12 cellular contexts compared by ENCODE assay signal in the genomic region with DNA sequence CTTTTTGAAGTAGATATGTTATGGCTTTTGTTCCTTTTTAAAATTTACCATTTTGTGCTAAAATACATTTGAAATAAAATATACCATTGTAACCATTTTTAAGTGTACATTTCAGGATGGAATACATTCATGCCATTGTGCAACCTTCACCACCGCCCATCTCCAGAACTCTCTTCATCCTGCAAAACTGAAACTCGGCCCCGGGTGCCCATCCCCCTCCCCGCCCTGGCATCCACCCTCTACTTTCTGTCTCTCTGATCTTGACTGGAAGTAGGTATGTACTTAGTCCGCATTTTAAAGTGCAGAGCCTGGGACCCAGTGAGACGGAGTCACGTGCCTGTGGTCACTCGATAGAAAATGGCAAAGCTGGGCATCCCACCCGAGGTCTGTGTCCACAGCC. TPM values are rescaled to one million over a fixed set of nuclear protein-coding genes. Genes with fewer than 3 reads are reported as not detected.
"Had no signal": no experiment of that assay in that cellular context is flagged by ENCODE, and none has a peak within 500 bp of the region (broad histone marks: within the 10 kb centered on the region; RNA-seq: fewer than 3 reads in every experiment).

No MANE protein-coding gene starts in this region.

- H3K27me3 ChIP-seq: cardiac muscle cell had no signal

- H3K4me3 Mint-ChIP-seq: activated CD4-positive, alpha-beta memory T cell treated with anti-CD3 and anti-CD28 coated beads, Interleukin-2, amount 10 ng/mL, durations not matched to agents 7 days and 5 days had no signal

- H3K4me3 ChIP-seq: cardiac muscle cell, lung, suprapubic skin had no signal

- ATAC-seq: esophagus mucosa had no signal

- H3K27ac ChIP-seq: cardiac muscle cell, suprapubic skin had no signal

- H3K9me3 Mint-ChIP-seq: activated CD4-positive, alpha-beta memory T cell treated with anti-CD3 and anti-CD28 coated beads, Interleukin-2, amount 10 ng/mL, durations not matched to agents 7 days and 5 days had no signal

- DNase-seq: activated CD4-positive, alpha-beta memory T cell treated with anti-CD3 and anti-CD28 coated beads, Interleukin-2, amount 10 ng/mL, durations not matched to agents 7 days and 5 days; activated T-cell treated with anti-CD3 and anti-CD28 coated beads, Interleukin-2, amount 50 U/mL, for 48 hours; small intestine; stimulated activated CD4-positive, alpha-beta T cell treated with anti-CD3 and anti-CD28 coated beads, Interleukin-4, amount 100 ng/mL, for 4 hours; stimulated activated CD8-positive, alpha-beta memory T cell treated with anti-CD3 and anti-CD28 coated beads, Interleukin-4, amount 100 ng/mL, for 48 hours; stimulated activated naive CD4-positive, alpha-beta T cell treated with Interleukin-2 at 50 U/mL for 16 hours; trophoblast cell had no signal

- H3K27ac Mint-ChIP-seq: activated CD4-positive, alpha-beta memory T cell treated with anti-CD3 and anti-CD28 coated beads, Interleukin-2, amount 10 ng/mL, durations not matched to agents 7 days and 5 days had no signal

- H3K9me3 ChIP-seq: suprapubic skin had no signal

- H3K36me3 ChIP-seq: cardiac muscle cell, suprapubic skin had no signal

- H3K4me1 ChIP-seq: suprapubic skin had no signal

RNA-seq across cellular contexts. Expression of gene DIPK1C, which starts 45.6 kb away (rescaled TPM):
- total RNA-seq: activated CD4-positive, alpha-beta memory T cell treated with anti-CD3 and anti-CD28 coated beads, Interleukin-2, amount 10 ng/mL, durations not matched to agents 7 days and 5 days; cardiac muscle cell; esophagus mucosa; lung; T-helper 1 cell treated with Interleukin-12 subunit alpha and Interleukin-12 subunit beta and Interleukin-4 antibody, amounts not matched to agents 30 ng/mL and 1 ng/mL, for 36 hours had no signal
